In the genomic region with DNA sequence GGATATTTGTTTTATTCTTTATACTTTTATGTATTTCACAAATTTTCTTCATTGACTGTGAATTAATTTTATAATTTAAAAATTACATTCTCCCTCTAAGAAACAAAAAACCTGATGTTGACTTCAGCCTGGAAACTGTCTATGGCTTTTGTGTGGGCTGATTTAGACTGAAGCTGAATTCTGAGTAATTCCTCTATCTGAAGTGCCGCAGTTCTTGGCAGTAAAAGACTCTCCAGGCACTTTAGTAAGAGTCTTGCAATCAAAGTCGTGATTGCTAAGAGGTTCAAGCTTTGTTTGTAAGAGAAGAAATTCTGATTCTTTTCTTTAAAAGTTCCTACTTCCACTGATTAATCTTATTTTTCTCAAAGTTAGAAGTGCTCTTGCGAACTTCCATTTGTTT, we compare ENCODE assay signal across 21 cellular contexts. TPM values are rescaled to one million over a fixed set of nuclear protein-coding genes. Genes with fewer than 3 reads are reported as not detected.
DNase-seq lines count a peak whose midpoint lies in the region; TF ChIP-seq lines count a peak whose summit lies in the region.
"Had no signal": no experiment of that assay in that cellular context is flagged by ENCODE, and none has a peak within 500 bp of the region (broad histone marks: within the 10 kb centered on the region; RNA-seq: fewer than 3 reads in every experiment).

No MANE protein-coding gene starts in this region.

- CTCF ChIA-PET in CD8-positive, alpha-beta memory T cell (lab: Charles Lee), result no interaction called here

- H3K27ac ChIP-seq in neural progenitor cell, result no peak overlapping the region
- H3K27ac ChIP-seq in CD8-positive, alpha-beta memory T cell (ENCODE audit: low read depth, low read length), result no peak overlapping the region
- H3K27ac ChIP-seq: colonic mucosa, suprapubic skin had no signal

- no peak overlapping the region for H3K9ac ChIP-seq in neural progenitor cell

- H4K20me1 ChIP-seq in neural progenitor cell (ENCODE audit: low read depth), result no peaks in the 10 kb centered on the region

- H3K27ac Mint-ChIP-seq in neural progenitor cell, result peak overlapping the region; percentile 65
- no peak overlapping the region for H3K27ac Mint-ChIP-seq in CD8-positive, alpha-beta memory T cell
- H3K27ac Mint-ChIP-seq: progenitor cell of endocrine pancreas, WTC11 had no signal

- no peaks in the 10 kb centered on the region for H3K79me2 ChIP-seq in neural progenitor cell (ENCODE audit: low read depth)

- H3K9me3 Mint-ChIP-seq in neural progenitor cell, result peaks cover 28% of the 10 kb centered on the region
- peaks cover 4 to 11% (median 5%) of the 10 kb centered on the region in 5 donors for H3K9me3 Mint-ChIP-seq in CD8-positive, alpha-beta memory T cell

- no peak overlapping the region for H3K4me3 ChIP-seq in fibroblast of mammary gland (ENCODE audit: control insufficient read depth, low read depth, low read length)
- H3K4me3 ChIP-seq in neural progenitor cell, result no peak overlapping the region
- no peak overlapping the region for H3K4me3 ChIP-seq in CD8-positive, alpha-beta memory T cell (ENCODE audit: low read length)
- H3K4me3 ChIP-seq: colonic mucosa, lung, suprapubic skin had no signal

- H3K36me3 ChIP-seq in neural progenitor cell, result no peaks in the 10 kb centered on the region
- no peaks in the 10 kb centered on the region for H3K36me3 ChIP-seq in CD8-positive, alpha-beta memory T cell (ENCODE audit: insufficient read depth, low read length)
- H3K36me3 ChIP-seq: colonic mucosa, suprapubic skin had no signal

- H2AFZ ChIP-seq in neural progenitor cell (replicated peaks), result peak overlapping the region; percentile 90

- peaks cover 10% of the 10 kb centered on the region for H3K27me3 Mint-ChIP-seq in neural progenitor cell (ENCODE audit: insufficient read depth, low read depth)
- H3K27me3 Mint-ChIP-seq in CD8-positive, alpha-beta memory T cell, result peaks cover 10 to 17% of the 10 kb centered on the region in 2 donors
- H3K27me3 Mint-ChIP-seq: progenitor cell of endocrine pancreas had no signal

- H3K4me1 ChIP-seq in neural progenitor cell, result peaks cover 18% of the 10 kb centered on the region
- H3K4me1 ChIP-seq in CD8-positive, alpha-beta memory T cell (ENCODE audit: insufficient read depth, low read length), result peaks cover 12% of the 10 kb centered on the region
- H3K4me1 ChIP-seq: colonic mucosa had no signal

- H3K36me3 Mint-ChIP-seq in neural progenitor cell, result peaks cover 6% of the 10 kb centered on the region
- peaks cover 1 to 19% (median 5%) of the 10 kb centered on the region in 3 donors for H3K36me3 Mint-ChIP-seq in CD8-positive, alpha-beta memory T cell

- peaks cover 36% of the 10 kb centered on the region for H3K4me1 Mint-ChIP-seq in neural progenitor cell
- H3K4me1 Mint-ChIP-seq in CD8-positive, alpha-beta memory T cell, result peaks cover 9 to 24% (median 22%) of the 10 kb centered on the region in 3 donors

- H3K9me3 ChIP-seq in neural progenitor cell (ENCODE audit: low read depth), result no peaks in the 10 kb centered on the region
- no peaks in the 10 kb centered on the region for H3K9me3 ChIP-seq in CD8-positive, alpha-beta memory T cell (ENCODE audit: low read length)
- H3K9me3 ChIP-seq: colonic mucosa had no signal

- peak; percentile 86 for DNase-seq in DMS79 treated with DMSO at 0.1 percent for 48 hours (lab: John Stamatoyannopoulos, UW)
- peak; percentile 38 for DNase-seq in OCI-M1 (lab: John Stamatoyannopoulos, UW)
- DNase-seq in fibroblast of mammary gland (ENCODE audit: low read depth), result peak; percentile 69
- DNase-seq in neural progenitor cell (ENCODE audit: low spot score), result no peak
- DNase-seq in NCI-H1417 treated with DMSO at 0.1 percent for 48 hours (lab: John Stamatoyannopoulos, UW), result no peak
- no peak for DNase-seq in GM19238 (ENCODE audit: insufficient read length, low spot score)
- no peak for DNase-seq in NCI-H524 treated with DMSO at 0.1 percent for 48 hours (lab: John Stamatoyannopoulos, UW)
- no peak for DNase-seq in CD8-positive, alpha-beta memory T cell
- DNase-seq: activated effector memory CD4-positive, alpha-beta T cell treated with Interleukin-2 at 50 U/mL for 16 hours; colonic mucosa; KG1; naive thymus-derived CD8-positive, alpha-beta T cell; NCI-H1092 treated with DMSO at 0.1 percent for 48 hours; NCI-H69; small intestine; stimulated activated CD8-positive, alpha-beta memory T cell treated with anti-CD3 and anti-CD28 coated beads, Interleukin-4, amount 100 ng/mL, for 48 hours had no signal

- H3K27me3 ChIP-seq in neural progenitor cell, result no peaks in the 10 kb centered on the region
- H3K27me3 ChIP-seq in CD8-positive, alpha-beta memory T cell (ENCODE audit: insufficient read depth, low read length, poor library complexity, severe bottlenecking), result no peaks in the 10 kb centered on the region
- H3K27me3 ChIP-seq: colonic mucosa, suprapubic skin had no signal

- no peak overlapping the region for H3K4me2 ChIP-seq in neural progenitor cell

- peak overlapping the region; percentile 5 for H3K4me3 Mint-ChIP-seq in neural progenitor cell
- peak overlapping the region in 1 of 7 donors; percentile 18 for H3K4me3 Mint-ChIP-seq in CD8-positive, alpha-beta memory T cell
- H3K4me3 Mint-ChIP-seq: WTC11 had no signal

- POLR2A ChIA-PET in CD8-positive, alpha-beta memory T cell (lab: Charles Lee), result no interaction called here

- peaks cover 14% of the 10 kb centered on the region for H3F3A ChIP-seq in neural progenitor cell (ENCODE audit: low read depth)

- no peak for TF ChIP-seq CTCF in fibroblast of mammary gland (conservative IDR thresholded peaks at IDR 0.05; ENCODE audit: control insufficient read depth, insufficient read depth, low read depth, low read length)
- no peak for TF ChIP-seq CTCF in neural progenitor cell (IDR thresholded peaks at IDR 0.05)

RNA-seq across cellular contexts. Expression of a gene that starts 3.4 kb away (rescaled TPM):
- total RNA-seq in neural progenitor cell (ENCODE audit: low replicate concordance), result 14.5 and 16.5 TPM in 2 replicates
- 10 to 100 TPM; 16.6 to 18.8 TPM for total RNA-seq in CD8-positive, alpha-beta memory T cell
- polyA plus RNA-seq in CD8-positive, alpha-beta memory T cell, result 23.6 TPM

RNA-seq across cellular contexts. Expression of a gene that starts 47.7 kb away (rescaled TPM):
- 364 and 431 TPM in 2 replicates for total RNA-seq in neural progenitor cell (ENCODE audit: low replicate concordance)
- 1 to 10 TPM; 1.8 to 2.7 TPM for total RNA-seq in CD8-positive, alpha-beta memory T cell
- polyA plus RNA-seq in CD8-positive, alpha-beta memory T cell, result 4.3 TPM
- total RNA-seq: SK-MEL-5 had no signal

Comparison
In these comparisons a context has a peak if more than half of its experiments do, and no peak if none do; other contexts are left out.
1. DNase-seq: peak in DMS79 treated with DMSO at 0.1 percent for 48 hours (single experiment), OCI-M1 (single experiment) and fibroblast of mammary gland (single experiment); none in neural progenitor cell (single experiment), NCI-H1417 treated with DMSO at 0.1 percent for 48 hours (single experiment), GM19238 (single experiment), NCI-H524 treated with DMSO at 0.1 percent for 48 hours (single experiment) and CD8-positive, alpha-beta memory T cell (0 of 5).
2. RNA of a gene that starts 47.7 kb away (total RNA-seq): 364 to 431 TPM in neural progenitor cell; 1.8 to 2.7 TPM in CD8-positive, alpha-beta memory T cell; every median in the first group is over 10 times any median in the second.